ENCODE assay signal across 1 cellular context in genomic region chr14:54754623-54755386, GRCh38.
TF ChIP-seq lines count a peak whose summit lies in the region.

No MANE protein-coding gene starts in this region.

TF ChIP-seq in K562, 482 proteins besides CTCF, POLR2A, EP300 and RAD21 (continued from another document and continues in another):
- TF ChIP-seq FOXP4 (CRISPR knock-in tag; IDR thresholded peaks at IDR 0.05; ENCODE audit: borderline replicate concordance) (no peak), ZBTB9 (CRISPR knock-in tag; IDR thresholded peaks at IDR 0.05) (no peak), TEAD4 (IDR thresholded peaks at IDR 0.05; ENCODE audit: low read length) (peak; percentile 98), TEAD4 (CRISPR knock-in tag; IDR thresholded peaks at IDR 0.05; ENCODE audit: borderline replicate concordance) (no peak), SETDB1 (IDR thresholded peaks at IDR 0.05; ENCODE audit: low read length) (no peak), ZNF518B (CRISPR knock-in tag; IDR thresholded peaks at IDR 0.05) (no peak), ZNF77 (CRISPR knock-in tag; IDR thresholded peaks at IDR 0.05) (no peak), ZNF212 (CRISPR knock-in tag; IDR thresholded peaks at IDR 0.05) (no peak), KAT7 (CRISPR knock-in tag; IDR thresholded peaks at IDR 0.05; ENCODE audit: borderline replicate concordance) (0 out of 2 replicates have a peak, but pooled peaks have one; percentile 38), ARID3B (CRISPR knock-in tag; IDR thresholded peaks at IDR 0.05; ENCODE audit: borderline replicate concordance) (no peak), DLX4 (CRISPR knock-in tag; IDR thresholded peaks at IDR 0.05) (no peak), FOXA3 (CRISPR knock-in tag; conservative IDR thresholded peaks at IDR 0.05 in 1 of 2, IDR thresholded peaks at IDR 0.05 in 1 of 2) (no peak), ZNF197 (CRISPR knock-in tag; IDR thresholded peaks at IDR 0.05; ENCODE audit: low read depth) (no peak), HNRNPUL1 (IDR thresholded peaks at IDR 0.05; ENCODE audit: low read length) (no peak), ZBTB11 (CRISPR knock-in tag; IDR thresholded peaks at IDR 0.05) (no peak; a peak in 1 of 6 replicates), SMAD4 (CRISPR knock-in tag; conservative IDR thresholded peaks at IDR 0.05) (peak; percentile 96), ZNF395 (CRISPR knock-in tag; IDR thresholded peaks at IDR 0.05) (peak; percentile 92), RFX5 (IDR thresholded peaks at IDR 0.05; ENCODE audit: low read depth, low read length) (no peak), ATF3 (IDR thresholded peaks at IDR 0.05) (peak; percentile 99), ATF3 (CRISPR knock-in tag; conservative IDR thresholded peaks at IDR 0.05) (peak; percentile 94), ZC3H8 (IDR thresholded peaks at IDR 0.05) (no peak), TOE1 (IDR thresholded peaks at IDR 0.05; ENCODE audit: borderline replicate concordance) (peak; percentile 69; the same call in 1 of the 2 replicates), TOE1 (CRISPR knock-in tag; IDR thresholded peaks at IDR 0.05; ENCODE audit: borderline replicate concordance, low read depth) (no peak), ZZZ3 (IDR thresholded peaks at IDR 0.05) (no peak), PHB (CRISPR knock-in tag; IDR thresholded peaks at IDR 0.05) (no peak), CEBPZ (IDR thresholded peaks at IDR 0.05; ENCODE audit: borderline replicate concordance, low read depth, low read length) (no peak), ZBTB7A (IDR thresholded peaks at IDR 0.05; ENCODE audit: borderline replicate concordance, control insufficient read depth, low read depth, low read length) (no peak), TCF7L2 (IDR thresholded peaks at IDR 0.05; ENCODE audit: low read depth, low read length) (no peak), ZNF766 (CRISPR knock-in tag; conservative IDR thresholded peaks at IDR 0.05) (no peak; the same call in 1 of the 2 replicates), SNRNP70 (optimal IDR thresholded peaks at IDR 0.05; ENCODE audit: low read depth, low read length) (no peak), ZSCAN29 (IDR thresholded peaks at IDR 0.05) (no peak), ZNF165 (CRISPR knock-in tag; IDR thresholded peaks at IDR 0.05; ENCODE audit: borderline replicate concordance) (no peak), TFAP4 (CRISPR knock-in tag; IDR thresholded peaks at IDR 0.05; ENCODE audit: borderline replicate concordance) (peak; percentile 95), ZNF644 (tag; IDR thresholded peaks at IDR 0.05; ENCODE audit: low read depth) (0 out of 2 replicates have a peak, but pooled peaks have one; percentile 41), ZNF146 (CRISPR knock-in tag; IDR thresholded peaks at IDR 0.05; ENCODE audit: unreplicated experiment) (no peak), ZNF174 (CRISPR knock-in tag; IDR thresholded peaks at IDR 0.05) (no peak), CGGBP1 (CRISPR knock-in tag; IDR thresholded peaks at IDR 0.05) (no peak), ZNF551 (CRISPR knock-in tag; IDR thresholded peaks at IDR 0.05) (no peak)
